Comparison of ENCODE assay signal across 13 cellular contexts in genomic region chr16:66188786-66189725, GRCh38.
DNase-seq lines count a peak whose midpoint lies in the region; ATAC-seq and TF ChIP-seq lines count a peak whose summit lies in the region.
"Had no signal": no experiment of that assay in that cellular context is flagged by ENCODE, and none has a peak within 500 bp of the region (broad histone marks: within the 10 kb centered on the region; RNA-seq: fewer than 3 reads in every experiment).

No MANE protein-coding gene starts in this region.

- H3K4me1 ChIP-seq in naive thymus-derived CD4-positive, alpha-beta T cell (ENCODE audit: control insufficient read depth in 2 of 2, insufficient read depth in 2 of 2, low read length in 2 of 2), result no peaks in the 10 kb centered on the region
- H3K4me1 ChIP-seq: adrenal gland had no signal

- no peak overlapping the region for H3K4me3 ChIP-seq in naive thymus-derived CD4-positive, alpha-beta T cell (ENCODE audit: low read length)
- H3K4me3 ChIP-seq: adrenal gland, BLaER1, mucosa of descending colon, smooth muscle cell had no signal

- no peaks in the 10 kb centered on the region for H3K36me3 ChIP-seq in naive thymus-derived CD4-positive, alpha-beta T cell (ENCODE audit: control insufficient read depth in 2 of 3, insufficient read depth in 3 of 3, low read length in 3 of 3)
- H3K36me3 ChIP-seq: adrenal gland, BLaER1 had no signal

- no peaks in the 10 kb centered on the region for H3K27me3 ChIP-seq in naive thymus-derived CD4-positive, alpha-beta T cell (ENCODE audit: control insufficient read depth in 2 of 2, insufficient read depth in 2 of 2, low read length in 2 of 2)
- H3K27me3 ChIP-seq: adrenal gland, BLaER1 had no signal

- peaks cover 4% of the 10 kb centered on the region for H3K27me3 Mint-ChIP-seq in activated CD8-positive, alpha-beta memory T cell treated with anti-CD3 and anti-CD28 coated beads, Interleukin-2, amount 10 ng/mL, durations not matched to agents 7 days and 5 days
- peaks cover 11 to 63% (median 45%) of the 10 kb centered on the region in 5 donors for H3K27me3 Mint-ChIP-seq in naive thymus-derived CD4-positive, alpha-beta T cell

- CTCF ChIA-PET in activated CD8-positive, alpha-beta memory T cell treated with anti-CD3 and anti-CD28 coated beads, Interleukin-2, amount 10 ng/mL, durations not matched to agents 7 days and 5 days (lab: Charles Lee), result no interaction called here
- CTCF ChIA-PET in naive thymus-derived CD4-positive, alpha-beta T cell (lab: Charles Lee), result no interaction called here

- no peak for TF ChIP-seq CTCF in AG09319 (IDR thresholded peaks at IDR 0.05; ENCODE audit: low read depth, low read length)

- no peaks in the 10 kb centered on the region for H3K9me3 Mint-ChIP-seq in activated CD8-positive, alpha-beta memory T cell treated with anti-CD3 and anti-CD28 coated beads, Interleukin-2, amount 10 ng/mL, durations not matched to agents 7 days and 5 days (ENCODE audit: low read depth)
- peaks cover 0 to 7% (median 0%) of the 10 kb centered on the region in 11 donors for H3K9me3 Mint-ChIP-seq in naive thymus-derived CD4-positive, alpha-beta T cell

- no peak overlapping the region for H3K4me3 Mint-ChIP-seq in activated CD8-positive, alpha-beta memory T cell treated with anti-CD3 and anti-CD28 coated beads, Interleukin-2, amount 10 ng/mL, durations not matched to agents 7 days and 5 days
- no peak overlapping the region for H3K4me3 Mint-ChIP-seq in naive thymus-derived CD4-positive, alpha-beta T cell

- DNase-seq in AG09319 (ENCODE audit: extremely low read depth, low read depth) (peak; percentile 32), anterior cingulate cortex (lab: John Stamatoyannopoulos, UW) (peak in 45 of 58 donors; percentile 2 to 74 (median 34)), fibroblast of peridontal ligament (ENCODE audit: extremely low read depth) (peak; percentile 94), putamen (ENCODE audit: low spot score) (peak; percentile 19)
- no peak for DNase-seq in activated CD8-positive, alpha-beta memory T cell treated with anti-CD3 and anti-CD28 coated beads, Interleukin-2, amount 10 ng/mL, durations not matched to agents 7 days and 5 days
- no peak for DNase-seq in naive thymus-derived CD4-positive, alpha-beta T cell
- DNase-seq: adrenal gland, NCI-H1694 treated with DMSO at 0.1 percent for 48 hours had no signal

- no peaks in the 10 kb centered on the region for H3K4me1 Mint-ChIP-seq in activated CD8-positive, alpha-beta memory T cell treated with anti-CD3 and anti-CD28 coated beads, Interleukin-2, amount 10 ng/mL, durations not matched to agents 7 days and 5 days
- no peaks in the 10 kb centered on the region for H3K4me1 Mint-ChIP-seq in naive thymus-derived CD4-positive, alpha-beta T cell

- H3K36me3 Mint-ChIP-seq in activated CD8-positive, alpha-beta memory T cell treated with anti-CD3 and anti-CD28 coated beads, Interleukin-2, amount 10 ng/mL, durations not matched to agents 7 days and 5 days, result no peaks in the 10 kb centered on the region
- H3K36me3 Mint-ChIP-seq in naive thymus-derived CD4-positive, alpha-beta T cell, result no peaks in the 10 kb centered on the region

- POLR2A ChIA-PET in naive thymus-derived CD4-positive, alpha-beta T cell (lab: Charles Lee), result no interaction called here

- no peak overlapping the region for H3K27ac ChIP-seq in naive thymus-derived CD4-positive, alpha-beta T cell (ENCODE audit: low read depth, low read length)
- H3K27ac ChIP-seq: adrenal gland, BLaER1 had no signal

- no peaks in the 10 kb centered on the region for H3K9me3 ChIP-seq in naive thymus-derived CD4-positive, alpha-beta T cell (ENCODE audit: control insufficient read depth in 2 of 3, low read length in 3 of 3)
- H3K9me3 ChIP-seq: adrenal gland, BLaER1, mucosa of descending colon had no signal

- intact Hi-C loops in naive thymus-derived CD4-positive, alpha-beta T cell (cut with micrococcal nuclease), result no loop called here

- ATAC-seq in GM21390 (IDR thresholded peaks at IDR 0.05; ENCODE audit: unreplicated experiment) (no peak), GM18517 (IDR thresholded peaks at IDR 0.05; ENCODE audit: unreplicated experiment) (no peak)
- ATAC-seq in activated CD8-positive, alpha-beta memory T cell treated with anti-CD3 and anti-CD28 coated beads, Interleukin-2, amount 10 ng/mL, durations not matched to agents 7 days and 5 days, result no peak
- no peak for ATAC-seq in naive thymus-derived CD4-positive, alpha-beta T cell

- no peak overlapping the region for H3K27ac Mint-ChIP-seq in activated CD8-positive, alpha-beta memory T cell treated with anti-CD3 and anti-CD28 coated beads, Interleukin-2, amount 10 ng/mL, durations not matched to agents 7 days and 5 days
- no peak overlapping the region for H3K27ac Mint-ChIP-seq in naive thymus-derived CD4-positive, alpha-beta T cell

Comparison
In these comparisons a context has a peak if more than half of its experiments do, and no peak if none do; other contexts are left out.
1. DNase-seq: peak in AG09319 (single experiment), anterior cingulate cortex (45 of 58), fibroblast of peridontal ligament (single experiment) and putamen (single experiment); none in activated CD8-positive, alpha-beta memory T cell treated with anti-CD3 and anti-CD28 coated beads, Interleukin-2, amount 10 ng/mL, durations not matched to agents 7 days and 5 days (single experiment) and naive thymus-derived CD4-positive, alpha-beta T cell (0 of 9).